Comparison of ENCODE assay signal across 20 cellular contexts in the genomic region with DNA sequence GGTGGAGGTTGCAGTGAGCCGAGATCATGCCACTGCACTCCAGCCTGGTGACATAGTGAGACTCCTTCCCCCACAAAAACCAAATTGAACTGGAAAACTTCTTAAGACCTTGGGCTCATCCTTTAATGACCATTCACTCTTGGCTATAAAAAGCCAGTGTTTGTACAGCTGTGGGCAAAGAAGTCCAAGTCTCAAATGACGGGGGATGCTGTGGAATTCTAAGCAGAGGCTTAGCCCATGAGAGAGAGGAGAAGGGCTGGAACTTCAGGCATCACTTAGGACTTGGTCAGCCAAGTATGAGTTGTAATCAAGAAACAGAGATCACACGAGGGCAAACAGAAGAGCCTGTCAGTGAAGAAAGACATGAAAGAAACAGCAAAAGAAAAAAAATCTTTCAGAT.
DNase-seq lines count a peak whose midpoint lies in the region; ATAC-seq and TF ChIP-seq lines count a peak whose summit lies in the region.
"Had no signal": no experiment of that assay in that cellular context is flagged by ENCODE, and none has a peak within 500 bp of the region (broad histone marks: within the 10 kb centered on the region; RNA-seq: fewer than 3 reads in every experiment).

No MANE protein-coding gene starts in this region.

- peak overlapping the region; percentile 77 for H3K27ac Mint-ChIP-seq in osteocyte (ENCODE audit: unreplicated experiment)
- no peak overlapping the region for H3K27ac Mint-ChIP-seq in glutamatergic neuron (ENCODE audit: unreplicated experiment)
- no peak overlapping the region for H3K27ac Mint-ChIP-seq in activated CD8-positive, alpha-beta T cell treated with anti-CD3 and anti-CD28 coated beads, Interleukin-2, amount 10 ng/mL, durations not matched to agents 7 days and 5 days
- H3K27ac Mint-ChIP-seq: B cell had no signal

- 38 to 52% methylated on average over 3 of the region's 3 CpGs for WGBS in testis, 2 donors

- TF ChIP-seq POLR2A in testis (IDR thresholded peaks at IDR 0.05), result no peak

- CTCF ChIA-PET in activated CD8-positive, alpha-beta T cell treated with anti-CD3 and anti-CD28 coated beads, Interleukin-2, amount 10 ng/mL, durations not matched to agents 7 days and 5 days (lab: Charles Lee), result no interaction called here

- H3K4me3 Mint-ChIP-seq in osteocyte (ENCODE audit: unreplicated experiment) (no peak overlapping the region), glutamatergic neuron (ENCODE audit: unreplicated experiment) (no peak overlapping the region)
- no peak overlapping the region for H3K4me3 Mint-ChIP-seq in activated CD8-positive, alpha-beta T cell treated with anti-CD3 and anti-CD28 coated beads, Interleukin-2, amount 10 ng/mL, durations not matched to agents 7 days and 5 days
- H3K4me3 Mint-ChIP-seq: B cell, CD14-positive monocyte had no signal

- intact Hi-C loops in testis (cut with DNase I; ENCODE audit: low total_unique reads), result no loop called here

- H3K27me3 ChIP-seq in brain microvascular endothelial cell (replicated peaks) (no peaks in the 10 kb centered on the region), kidney epithelial cell (ENCODE audit: control insufficient read depth, insufficient read depth, low read length) (no peaks in the 10 kb centered on the region), testis (no peaks in the 10 kb centered on the region)

- peak; percentile 53 for DNase-seq in EH (ENCODE audit: low read depth)
- peak; percentile 75 for DNase-seq in brain microvascular endothelial cell
- DNase-seq in kidney epithelial cell (ENCODE audit: low read depth), result peak; percentile 25
- no peak for DNase-seq in osteocyte (ENCODE audit: extremely low spot score, unreplicated experiment)
- DNase-seq in glutamatergic neuron, result no peak
- no peak for DNase-seq in NK-92 treated with Interleukin-12 subunit alpha and Interleukin-12 subunit beta, amount 100 ng/mL, for 24 hours (lab: John Stamatoyannopoulos, UW)
- DNase-seq in activated CD8-positive, alpha-beta T cell treated with anti-CD3 and anti-CD28 coated beads, Interleukin-2, amount 10 ng/mL, durations not matched to agents 7 days and 5 days, result no peak
- DNase-seq in testis, result no peak
- DNase-seq: KBM-7, NCI-H1092 treated with DMSO at 0.1 percent for 48 hours, NCI-H1436 treated with DMSO at 0.1 percent for 48 hours, NCI-H2029, NCI-H2227 treated with DMSO at 0.1 percent for 48 hours, NCI-H510A treated with DMSO at 0.1 percent for 48 hours, NCI-H748 treated with DMSO at 0.1 percent for 48 hours, SIG-M5 had no signal

- no peaks in the 10 kb centered on the region for H3K36me3 ChIP-seq in brain microvascular endothelial cell (replicated peaks)
- no peaks in the 10 kb centered on the region for H3K36me3 ChIP-seq in kidney epithelial cell (ENCODE audit: control insufficient read depth, insufficient read depth, low read length)
- no peaks in the 10 kb centered on the region for H3K36me3 ChIP-seq in testis (ENCODE audit: low read depth, missing control alignments)

- peaks cover 23% of the 10 kb centered on the region for H3K4me1 Mint-ChIP-seq in osteocyte (ENCODE audit: unreplicated experiment)
- H3K4me1 Mint-ChIP-seq in glutamatergic neuron (ENCODE audit: low read depth, unreplicated experiment), result no peaks in the 10 kb centered on the region
- H3K4me1 Mint-ChIP-seq in activated CD8-positive, alpha-beta T cell treated with anti-CD3 and anti-CD28 coated beads, Interleukin-2, amount 10 ng/mL, durations not matched to agents 7 days and 5 days (ENCODE audit: low read depth), result no peaks in the 10 kb centered on the region
- H3K4me1 Mint-ChIP-seq: B cell had no signal

- no peaks in the 10 kb centered on the region for H3K9me3 ChIP-seq in testis

- POLR2A ChIA-PET in activated CD8-positive, alpha-beta T cell treated with anti-CD3 and anti-CD28 coated beads, Interleukin-2, amount 10 ng/mL, durations not matched to agents 7 days and 5 days (lab: Charles Lee), result no interaction called here

- H3K9me3 Mint-ChIP-seq in osteocyte (ENCODE audit: unreplicated experiment) (no peaks in the 10 kb centered on the region), glutamatergic neuron (ENCODE audit: unreplicated experiment) (no peaks in the 10 kb centered on the region)
- no peaks in the 10 kb centered on the region for H3K9me3 Mint-ChIP-seq in activated CD8-positive, alpha-beta T cell treated with anti-CD3 and anti-CD28 coated beads, Interleukin-2, amount 10 ng/mL, durations not matched to agents 7 days and 5 days (ENCODE audit: insufficient read depth)

- H3K27ac ChIP-seq in brain microvascular endothelial cell (peak overlapping the region; percentile 64), testis (no peak overlapping the region)
- H3K27ac ChIP-seq: HL-60, RWPE1 had no signal

- H3K4me1 ChIP-seq in testis, result no peaks in the 10 kb centered on the region

- ATAC-seq in activated CD8-positive, alpha-beta T cell treated with anti-CD3 and anti-CD28 coated beads, Interleukin-2, amount 10 ng/mL, durations not matched to agents 7 days and 5 days, result no peak

- H3K36me3 Mint-ChIP-seq in osteocyte (ENCODE audit: unreplicated experiment) (peaks cover 8% of the 10 kb centered on the region), glutamatergic neuron (ENCODE audit: unreplicated experiment) (no peaks in the 10 kb centered on the region)
- H3K36me3 Mint-ChIP-seq in activated CD8-positive, alpha-beta T cell treated with anti-CD3 and anti-CD28 coated beads, Interleukin-2, amount 10 ng/mL, durations not matched to agents 7 days and 5 days (ENCODE audit: low read depth), result no peaks in the 10 kb centered on the region
- H3K36me3 Mint-ChIP-seq: CD14-positive monocyte had no signal

- H3K4me3 ChIP-seq in brain microvascular endothelial cell (ENCODE audit: low read depth, low read length) (no peak overlapping the region), kidney epithelial cell (ENCODE audit: low read depth, low read length) (no peak overlapping the region), testis (no peak overlapping the region)

- TF ChIP-seq CTCF in brain microvascular endothelial cell (IDR thresholded peaks at IDR 0.05; ENCODE audit: low read depth, low read length, missing control alignments), result no peak
- no peak for TF ChIP-seq CTCF in kidney epithelial cell (IDR thresholded peaks at IDR 0.05; ENCODE audit: insufficient read depth, low read length, poor library complexity, severe bottlenecking)
- TF ChIP-seq CTCF in osteocyte (IDR thresholded peaks at IDR 0.05), result no peak
- no peak for TF ChIP-seq CTCF in glutamatergic neuron (IDR thresholded peaks at IDR 0.05; ENCODE audit: partially characterized antibody, unreplicated experiment)
- TF ChIP-seq CTCF in testis (IDR thresholded peaks at IDR 0.05), result no peak

- H3K27me3 Mint-ChIP-seq in osteocyte (ENCODE audit: unreplicated experiment) (no peaks in the 10 kb centered on the region), glutamatergic neuron (ENCODE audit: unreplicated experiment) (no peaks in the 10 kb centered on the region)
- no peaks in the 10 kb centered on the region for H3K27me3 Mint-ChIP-seq in activated CD8-positive, alpha-beta T cell treated with anti-CD3 and anti-CD28 coated beads, Interleukin-2, amount 10 ng/mL, durations not matched to agents 7 days and 5 days (ENCODE audit: low read depth)

- in situ Hi-C loops in brain microvascular endothelial cell (cut with HindIII; ENCODE audit: low pct_ligation_motif_present, low sequenced_read_pairs), result no loop called here

Comparison
In these comparisons a context has a peak if more than half of its experiments do, and no peak if none do; other contexts are left out.
1. DNase-seq: peak in EH (single experiment), brain microvascular endothelial cell (single experiment) and kidney epithelial cell (single experiment); none in osteocyte (single experiment), glutamatergic neuron (single experiment), NK-92 treated with Interleukin-12 subunit alpha and Interleukin-12 subunit beta, amount 100 ng/mL, for 24 hours (single experiment), activated CD8-positive, alpha-beta T cell treated with anti-CD3 and anti-CD28 coated beads, Interleukin-2, amount 10 ng/mL, durations not matched to agents 7 days and 5 days (single experiment) and testis (single experiment).